22 cellular contexts compared by ENCODE assay signal in the genomic region with DNA sequence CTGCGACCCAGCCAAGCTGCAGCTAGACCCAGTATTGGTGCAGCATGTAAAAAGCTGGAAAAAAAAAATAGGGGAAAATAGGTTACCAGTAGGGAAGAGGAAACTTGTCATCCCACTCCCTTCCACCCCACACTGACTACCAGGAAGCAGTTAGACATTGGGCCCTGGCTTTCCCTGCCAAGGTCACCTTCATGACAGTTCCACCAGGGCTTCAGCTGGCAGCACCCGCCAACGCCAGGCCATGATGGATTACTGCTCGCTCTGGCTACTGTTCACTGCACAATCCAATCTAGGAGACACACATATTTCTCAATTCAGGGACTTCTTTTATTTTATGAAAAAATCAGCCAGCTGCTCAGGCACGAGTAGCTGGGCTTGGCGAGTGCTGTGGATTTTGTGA.
"Had no signal": no experiment of that assay in that cellular context is flagged by ENCODE, and none has a peak within 500 bp of the region (broad histone marks: within the 10 kb centered on the region; RNA-seq: fewer than 3 reads in every experiment).

No MANE protein-coding gene starts in this region.

- H3K4me1 ChIP-seq: esophagus squamous epithelium, gastrocnemius medialis, heart right ventricle, left lung, lower lobe of right lung had no signal

- ATAC-seq: effector memory CD8-positive, alpha-beta T cell; esophagus mucosa; gastrocnemius medialis; heart right ventricle; left cardiac atrium; left lung; left ventricle myocardium superior; lower lobe of right lung; mucosa of descending colon had no signal

- H3K27me3 ChIP-seq: esophagus squamous epithelium, gastrocnemius medialis, heart right ventricle had no signal

- DNase-seq: effector CD8-positive, alpha-beta T cell; effector memory CD8-positive, alpha-beta T cell; endodermal cell; erythroblast; esophagus squamous epithelium; foreskin fibroblast; foreskin melanocyte; gastrocnemius medialis; glutamatergic neuron; head of caudate nucleus; heart right ventricle; hippocampal formation; left cardiac atrium; left lung; left ventricle myocardium superior; lower lobe of right lung; mesenchymal stem cell; mucosa of descending colon; naive B cell had no signal

- H3K9me3 ChIP-seq: esophagus squamous epithelium, gastrocnemius medialis, left lung, lower lobe of right lung, mucosa of descending colon had no signal

- H3K4me3 ChIP-seq: coronary artery, esophagus squamous epithelium, gastrocnemius medialis, heart right ventricle, left lung, lower lobe of right lung, mucosa of descending colon had no signal

- H3K36me3 ChIP-seq: esophagus squamous epithelium, gastrocnemius medialis, heart right ventricle, left lung, lower lobe of right lung had no signal

- H3K27ac ChIP-seq: coronary artery, epithelial cell of prostate, esophagus squamous epithelium, gastrocnemius medialis, heart right ventricle, left lung, lower lobe of right lung had no signal
